9 cellular contexts compared by ENCODE assay signal in genomic region chr3:4503050-4503449, GRCh38. TPM values are rescaled to one million over a fixed set of nuclear protein-coding genes. Genes with fewer than 3 reads are reported as not detected.
DNase-seq lines count a peak whose midpoint lies in the region; ATAC-seq lines count a peak whose summit lies in the region.
"Had no signal": no experiment of that assay in that cellular context is flagged by ENCODE, and none has a peak within 500 bp of the region (broad histone marks: within the 10 kb centered on the region; RNA-seq: fewer than 3 reads in every experiment).

No MANE protein-coding gene starts in this region.

- no peaks in the 10 kb centered on the region for H3K27me3 Mint-ChIP-seq in CD4-positive, CD25-positive, alpha-beta regulatory T cell
- H3K27me3 Mint-ChIP-seq in activated T-helper 17 cell treated with anti-CD3 and anti-CD28 coated beads, Interleukin-2, amount 50 U/mL, for 72 hours = no peaks in the 10 kb centered on the region

- H3K4me1 Mint-ChIP-seq in CD4-positive, CD25-positive, alpha-beta regulatory T cell = peaks cover 5 to 62% (median 27%) of the 10 kb centered on the region in 4 donors
- peaks cover 19% of the 10 kb centered on the region for H3K4me1 Mint-ChIP-seq in activated T-helper 17 cell treated with anti-CD3 and anti-CD28 coated beads, Interleukin-2, amount 50 U/mL, for 72 hours

- H3K36me3 ChIP-seq in CD4-positive, CD25-positive, alpha-beta regulatory T cell (ENCODE audit: control insufficient read depth, insufficient read depth, low read length) = peaks cover 7% of the 10 kb centered on the region

- H3K27ac ChIP-seq in CD4-positive, CD25-positive, alpha-beta regulatory T cell (ENCODE audit: insufficient read depth, low read length, poor library complexity, severe bottlenecking) = no peak overlapping the region

- peaks cover 18% of the 10 kb centered on the region for H3K4me1 ChIP-seq in CD4-positive, CD25-positive, alpha-beta regulatory T cell (ENCODE audit: control insufficient read depth, insufficient read depth, low read length, poor library complexity, severe bottlenecking)

- no peak overlapping the region for H3K4me3 ChIP-seq in CD4-positive, CD25-positive, alpha-beta regulatory T cell (ENCODE audit: low read depth, low read length)

- H3K27ac Mint-ChIP-seq in CD4-positive, CD25-positive, alpha-beta regulatory T cell = peak overlapping the region in 1 of 3 donors; percentile 94
- H3K27ac Mint-ChIP-seq in activated T-helper 17 cell treated with anti-CD3 and anti-CD28 coated beads, Interleukin-2, amount 50 U/mL, for 72 hours = peak overlapping the region; percentile 95

- peak overlapping the region in 3 of 4 donors; percentile 8 to 55 (median 8) for H3K4me3 Mint-ChIP-seq in CD4-positive, CD25-positive, alpha-beta regulatory T cell
- H3K4me3 Mint-ChIP-seq in activated T-helper 17 cell treated with anti-CD3 and anti-CD28 coated beads, Interleukin-2, amount 50 U/mL, for 72 hours = peak overlapping the region; percentile 95

- no peaks in the 10 kb centered on the region for H3K9me3 Mint-ChIP-seq in CD4-positive, CD25-positive, alpha-beta regulatory T cell
- no peaks in the 10 kb centered on the region for H3K9me3 Mint-ChIP-seq in activated T-helper 17 cell treated with anti-CD3 and anti-CD28 coated beads, Interleukin-2, amount 50 U/mL, for 72 hours

- H3K27me3 ChIP-seq in CD4-positive, CD25-positive, alpha-beta regulatory T cell (ENCODE audit: control insufficient read depth, insufficient read depth, low read length) = no peaks in the 10 kb centered on the region
- H3K27me3 ChIP-seq: BE2C had no signal

- no peak for ATAC-seq in CD4-positive, CD25-positive, alpha-beta regulatory T cell (ENCODE audit: low read depth in 2 of 2)
- ATAC-seq in GM19351 (IDR thresholded peaks at IDR 0.05; ENCODE audit: unreplicated experiment) (peak; percentile 51), HG03039 (IDR thresholded peaks at IDR 0.05; ENCODE audit: unreplicated experiment) (peak; percentile 57)
- ATAC-seq in activated T-helper 17 cell treated with anti-CD3 and anti-CD28 coated beads, Interleukin-2, amount 50 U/mL, for 72 hours (replicated peaks) = no peak

- DNase-seq in CD4-positive, CD25-positive, alpha-beta regulatory T cell = no peak
- no peak for DNase-seq in NCI-H2171 treated with DMSO at 0.1 percent for 48 hours (lab: John Stamatoyannopoulos, UW)
- DNase-seq in SIG-M5 treated with dmso at 0.1 percent for 504 hours (lab: John Stamatoyannopoulos, UW; ENCODE audit: unreplicated experiment) = no peak
- no peak for DNase-seq in activated naive CD4-positive, alpha-beta T cell treated with anti-CD3 and anti-CD28 coated beads, Interleukin-2, amount 50 U/mL, for 16 hours
- no peak for DNase-seq in activated CD4-positive, alpha-beta T cell treated with anti-CD3 and anti-CD28 coated beads, Interleukin-2, amount 50 U/mL, for 1 hour
- DNase-seq: BE2C had no signal

- peaks cover 12% of the 10 kb centered on the region for H3K36me3 Mint-ChIP-seq in CD4-positive, CD25-positive, alpha-beta regulatory T cell
- H3K36me3 Mint-ChIP-seq in activated T-helper 17 cell treated with anti-CD3 and anti-CD28 coated beads, Interleukin-2, amount 50 U/mL, for 72 hours (ENCODE audit: low read depth) = peaks cover 34% of the 10 kb centered on the region

- no peaks in the 10 kb centered on the region for H3K9me3 ChIP-seq in CD4-positive, CD25-positive, alpha-beta regulatory T cell (ENCODE audit: control insufficient read depth in 2 of 2, low read length in 2 of 2)
- H3K9me3 ChIP-seq: BE2C had no signal

RNA-seq across cellular contexts. Expression of gene ITPR1, which starts 9.9 kb away (rescaled TPM):
- total RNA-seq in CD4-positive, CD25-positive, alpha-beta regulatory T cell = 97.5 TPM
- 10 to 100 TPM in 1 of 4 donors, 1 to 10 TPM in 3; 6.9 to 11.1 (median 8.6) TPM for polyA plus RNA-seq in CD4-positive, CD25-positive, alpha-beta regulatory T cell
- 10 to 100 TPM; 78.5 to 84.6 TPM for total RNA-seq in activated T-helper 17 cell treated with anti-CD3 and anti-CD28 coated beads, Interleukin-2, amount 50 U/mL, for 72 hours

RNA-seq across cellular contexts. Expression of gene SUMF1, which starts 36.0 kb away (rescaled TPM):
- total RNA-seq in CD4-positive, CD25-positive, alpha-beta regulatory T cell = 10.5 TPM
- polyA plus RNA-seq in CD4-positive, CD25-positive, alpha-beta regulatory T cell = 10 to 100 TPM; 21.2 to 28.0 (median 23.3) TPM
- 1 to 10 TPM; 5.9 to 7.6 TPM for total RNA-seq in activated T-helper 17 cell treated with anti-CD3 and anti-CD28 coated beads, Interleukin-2, amount 50 U/mL, for 72 hours

Comparison
In these comparisons a context has a peak if more than half of its experiments do, and no peak if none do; other contexts are left out.
1. ATAC-seq: peak in GM19351 (single experiment) and HG03039 (single experiment); none in CD4-positive, CD25-positive, alpha-beta regulatory T cell (0 of 2) and activated T-helper 17 cell treated with anti-CD3 and anti-CD28 coated beads, Interleukin-2, amount 50 U/mL, for 72 hours (single experiment).